Comparison of ENCODE assay signal across 10 cellular contexts in genomic region chr17:79923974-79924638, GRCh38.
DNase-seq lines count a peak whose midpoint lies in the region; ATAC-seq and TF ChIP-seq lines count a peak whose summit lies in the region.
"Had no signal": no experiment of that assay in that cellular context is flagged by ENCODE, and none has a peak within 500 bp of the region (broad histone marks: within the 10 kb centered on the region; RNA-seq: fewer than 3 reads in every experiment).

No MANE protein-coding gene starts in this region.

- no peak overlapping the region for H4K12ac ChIP-seq in trophoblast cell (ENCODE audit: low read depth, low read length)

- no peaks in the 10 kb centered on the region for H3K9me3 Mint-ChIP-seq in activated T-cell treated with anti-CD3 and anti-CD28 coated beads, Interleukin-2, amount 50 U/mL, for 4 hours
- H3K9me3 Mint-ChIP-seq: T-cell had no signal

- no peak overlapping the region for H4K8ac ChIP-seq in trophoblast cell (ENCODE audit: low read depth, low read length)

- peak in 1 of 4 experiments; percentile 6 for TF ChIP-seq CTCF in sigmoid colon (IDR thresholded peaks at IDR 0.05)

- no peak overlapping the region for H3K27ac ChIP-seq in trophoblast cell (ENCODE audit: low read depth, low read length)
- no peak overlapping the region for H3K27ac ChIP-seq in sigmoid colon
- H3K27ac ChIP-seq: left lung had no signal

- H3K27me3 Mint-ChIP-seq in activated T-cell treated with anti-CD3 and anti-CD28 coated beads, Interleukin-2, amount 50 U/mL, for 4 hours (ENCODE audit: low read depth): peaks cover 19% of the 10 kb centered on the region

- peak in 1 of 2 donors; percentile 35 for ATAC-seq in activated T-cell treated with anti-CD3 and anti-CD28 coated beads, Interleukin-2, amount 50 U/mL, for 4 hours

- no peaks in the 10 kb centered on the region for H3K79me2 ChIP-seq in trophoblast cell (ENCODE audit: control insufficient read depth, insufficient read depth, low read length, poor library complexity)

- no peaks in the 10 kb centered on the region for H3K36me3 ChIP-seq in trophoblast cell (ENCODE audit: control insufficient read depth in 1 of 2, insufficient read depth in 2 of 2, low read length in 2 of 2)
- no peaks in the 10 kb centered on the region for H3K36me3 ChIP-seq in sigmoid colon
- H3K36me3 ChIP-seq: left lung had no signal

- peaks cover 21% of the 10 kb centered on the region for H3K4me1 Mint-ChIP-seq in activated T-cell treated with anti-CD3 and anti-CD28 coated beads, Interleukin-2, amount 50 U/mL, for 4 hours (ENCODE audit: low read depth)

- H3K18ac ChIP-seq in trophoblast cell (ENCODE audit: low read length): no peak overlapping the region

- TF ChIP-seq EP300 in sigmoid colon (IDR thresholded peaks at IDR 0.05): no peak

- no peak overlapping the region for H3K4me3 ChIP-seq in trophoblast cell (ENCODE audit: low read depth, low read length)
- H3K4me3 ChIP-seq in sigmoid colon: no peak overlapping the region
- H3K4me3 ChIP-seq: left lung had no signal

- no peak overlapping the region for H3K9ac ChIP-seq in trophoblast cell (ENCODE audit: low read length)

- DNase-seq in GF-D8 (lab: John Stamatoyannopoulos, UW) (peak; percentile 53), LoVo (ENCODE audit: low spot score) (peak; percentile 16), islet precursor cell (peak; percentile 95), superior temporal gyrus (ENCODE audit: extremely low spot score) (peak; percentile 54), trophoblast cell (no peak), COR-L47 (lab: John Stamatoyannopoulos, UW) (no peak), sigmoid colon (no peak)
- peak; percentile 25 for DNase-seq in activated T-cell treated with anti-CD3 and anti-CD28 coated beads, Interleukin-2, amount 50 U/mL, for 4 hours

- H3K27me3 ChIP-seq in trophoblast cell (ENCODE audit: insufficient read depth, low read length): no peaks in the 10 kb centered on the region
- peaks cover 18 to 75% (median 58%) of the 10 kb centered on the region in 3 donors for H3K27me3 ChIP-seq in sigmoid colon

- WGBS in trophoblast cell (ENCODE audit: extremely low coverage, insufficient coverage, insufficient read length): no CpG with 5 or more reads among the region's 16 CpGs
- WGBS in sigmoid colon, 2 donors: 67 to 78% methylated on average over 16 of the region's 16 CpGs

- no peak overlapping the region for H2BK5ac ChIP-seq in trophoblast cell (ENCODE audit: low read depth, low read length, poor library complexity)

- H4K91ac ChIP-seq in trophoblast cell (ENCODE audit: low read depth, low read length): no peak overlapping the region

- H3K4me1 ChIP-seq in trophoblast cell (ENCODE audit: control insufficient read depth in 1 of 2, insufficient read depth in 2 of 2, low read length in 2 of 2) (no peaks in the 10 kb centered on the region), sigmoid colon (peaks cover 0 to 24% (median 15%) of the 10 kb centered on the region in 4 donors)

- no peak overlapping the region for H3K23ac ChIP-seq in trophoblast cell (ENCODE audit: low read length)

- TF ChIP-seq POLR2A in sigmoid colon (IDR thresholded peaks at IDR 0.05): no peak

- intact Hi-C loops in sigmoid colon (cut with DNase I): no loop called here

- H3K14ac ChIP-seq in trophoblast cell (ENCODE audit: low read length): no peak overlapping the region

- H3K9me3 ChIP-seq in trophoblast cell (ENCODE audit: insufficient read depth, low read depth, low read length) (peaks cover 5% of the 10 kb centered on the region), sigmoid colon (no peaks in the 10 kb centered on the region)
- H3K9me3 ChIP-seq: left lung had no signal

- H2BK120ac ChIP-seq in trophoblast cell (ENCODE audit: insufficient read depth, low read length, poor library complexity): no peak overlapping the region

- H2BK12ac ChIP-seq in trophoblast cell (ENCODE audit: low read length): no peak overlapping the region

- no peaks in the 10 kb centered on the region for H3K79me1 ChIP-seq in trophoblast cell (ENCODE audit: low read length)

- no peak overlapping the region for H2AFZ ChIP-seq in trophoblast cell (ENCODE audit: insufficient read depth, low read length, poor library complexity)

- H2AK5ac ChIP-seq in trophoblast cell (ENCODE audit: low read length): no peak overlapping the region

- no peaks in the 10 kb centered on the region for H3K36me3 Mint-ChIP-seq in activated T-cell treated with anti-CD3 and anti-CD28 coated beads, Interleukin-2, amount 50 U/mL, for 4 hours (ENCODE audit: insufficient read depth)
- H3K36me3 Mint-ChIP-seq: T-cell had no signal

- H3K4ac ChIP-seq in trophoblast cell (ENCODE audit: low read depth, low read length): no peak overlapping the region

- no peak overlapping the region for H3K4me3 Mint-ChIP-seq in activated T-cell treated with anti-CD3 and anti-CD28 coated beads, Interleukin-2, amount 50 U/mL, for 4 hours
- H3K4me3 Mint-ChIP-seq: T-cell had no signal

- H3K4me2 ChIP-seq in trophoblast cell (ENCODE audit: low read length): no peak overlapping the region

Comparison
In these comparisons a context has a peak if more than half of its experiments do, and no peak if none do; other contexts are left out.
1. DNase-seq: peak in GF-D8 (single experiment), LoVo (single experiment), activated T-cell treated with anti-CD3 and anti-CD28 coated beads, Interleukin-2, amount 50 U/mL, for 4 hours (single experiment), islet precursor cell (single experiment) and superior temporal gyrus (single experiment); none in trophoblast cell (0 of 2), COR-L47 (single experiment) and sigmoid colon (single experiment).